ENCODE assay signal across 26 cellular contexts in genomic region chr12:127150479-127150878, GRCh38.
DNase-seq lines count a peak whose midpoint lies in the region; ATAC-seq and TF ChIP-seq lines count a peak whose summit lies in the region.
"Had no signal": no experiment of that assay in that cellular context is flagged by ENCODE, and none has a peak within 500 bp of the region (broad histone marks: within the 10 kb centered on the region; RNA-seq: fewer than 3 reads in every experiment).

No MANE protein-coding gene starts in this region.

- no peaks in the 10 kb centered on the region for H3K4me1 Mint-ChIP-seq in stimulated activated memory B cell treated with anti-CD40 and anti-IgM and Interleukin-4, amounts not matched to agents 10 μg/mL and 1 μg/mL and 100 μg/mL, for 72 hours

- intact Hi-C loops in cardiac septum (cut with DNase I), result no loop called here

- no peaks in the 10 kb centered on the region for H3K36me3 Mint-ChIP-seq in stimulated activated memory B cell treated with anti-CD40 and anti-IgM and Interleukin-4, amounts not matched to agents 10 μg/mL and 1 μg/mL and 100 μg/mL, for 72 hours

- no peak overlapping the region for H3K4me3 Mint-ChIP-seq in stimulated activated memory B cell treated with anti-CD40 and anti-IgM and Interleukin-4, amounts not matched to agents 10 μg/mL and 1 μg/mL and 100 μg/mL, for 72 hours

- ATAC-seq in stimulated activated memory B cell treated with anti-CD40 and anti-IgM and Interleukin-4, amounts not matched to agents 10 μg/mL and 1 μg/mL and 100 μg/mL, for 72 hours, result no peak
- ATAC-seq: left ventricle myocardium superior, mucosa of descending colon, right cardiac atrium had no signal

- H3K4me3 ChIP-seq in fibroblast of the aortic adventitia (ENCODE audit: low read depth, low read length), result no peak overlapping the region
- H3K4me3 ChIP-seq: breast epithelium, coronary artery, mucosa of descending colon, uterus had no signal

- H3K27me3 Mint-ChIP-seq in stimulated activated memory B cell treated with anti-CD40 and anti-IgM and Interleukin-4, amounts not matched to agents 10 μg/mL and 1 μg/mL and 100 μg/mL, for 72 hours, result peaks cover 10% of the 10 kb centered on the region

- H3K27ac Mint-ChIP-seq in stimulated activated memory B cell treated with anti-CD40 and anti-IgM and Interleukin-4, amounts not matched to agents 10 μg/mL and 1 μg/mL and 100 μg/mL, for 72 hours, result no peak overlapping the region

- no peak for TF ChIP-seq CTCF in fibroblast of the aortic adventitia (IDR thresholded peaks at IDR 0.05; ENCODE audit: insufficient read depth, low read length)

- no peaks in the 10 kb centered on the region for H3K9me3 Mint-ChIP-seq in stimulated activated memory B cell treated with anti-CD40 and anti-IgM and Interleukin-4, amounts not matched to agents 10 μg/mL and 1 μg/mL and 100 μg/mL, for 72 hours

- DNase-seq in EH (ENCODE audit: low read depth), result peak; percentile 28
- DNase-seq in HCEC 1CT, result peak; percentile 60
- DNase-seq in MV-4-11 (lab: John Stamatoyannopoulos, UW), result peak; percentile 26
- peak; percentile 23 for DNase-seq in fibroblast of the aortic adventitia (ENCODE audit: low read depth)
- no peak for DNase-seq in cardiac septum (ENCODE audit: low spot score)
- DNase-seq in DMS53 treated with DMSO at 0.1 percent for 48 hours (lab: John Stamatoyannopoulos, UW; ENCODE audit: unreplicated experiment), result no peak
- no peak for DNase-seq in KG1 (lab: John Stamatoyannopoulos, UW)
- DNase-seq: activated CD8-positive, alpha-beta memory T cell treated with anti-CD3 and anti-CD28 coated beads, Interleukin-2, amount 50 U/mL, for 48 hours; activated effector memory CD4-positive, alpha-beta T cell treated with Interleukin-2 at 50 U/mL for 16 hours; EL; hippocampal formation; Karpas-422; left ventricle myocardium superior; mucosa of descending colon; NCI-H1105; NCI-H2081 treated with DMSO at 0.1 percent for 48 hours; NCI-H446; occipital lobe; right cardiac atrium; substantia nigra; T-helper 2 cell; uterus; WERI-Rb-1 had no signal

Comparison
In these comparisons a context has a peak if more than half of its experiments do, and no peak if none do; other contexts are left out.
1. DNase-seq: peak in EH (single experiment), HCEC 1CT (single experiment), MV-4-11 (single experiment) and fibroblast of the aortic adventitia (single experiment); none in cardiac septum (single experiment), DMS53 treated with DMSO at 0.1 percent for 48 hours (single experiment) and KG1 (single experiment).